In genomic region chr3:133591271-133591742, GRCh38 we compare ENCODE assay signal across 14 cellular contexts. TPM values are rescaled to one million over a fixed set of nuclear protein-coding genes. Genes with fewer than 3 reads are reported as not detected.
A peak's percentile ranks its signal among the peaks of the same experiment; 100 is the strongest.
DNase-seq lines count a peak whose midpoint lies in the region; ATAC-seq and TF ChIP-seq lines count a peak whose summit lies in the region.
"Had no signal": no experiment of that assay in that cellular context is flagged by ENCODE, and none has a peak within 500 bp of the region (broad histone marks: within the 10 kb centered on the region; RNA-seq: fewer than 3 reads in every experiment).

No MANE protein-coding gene starts in this region.

- no peak overlapping the region for H3K4me3 Mint-ChIP-seq in activated naive CD8-positive, alpha-beta T cell
- no peak overlapping the region for H3K4me3 Mint-ChIP-seq in activated naive CD8-positive, alpha-beta T cell treated with anti-CD3 and anti-CD28 coated beads, Interleukin-2, amount 50 U/mL, for 24 hours
- H3K4me3 Mint-ChIP-seq: activated naive CD8-positive, alpha-beta T cell treated with anti-CD3 and anti-CD28 coated beads, Interleukin-2, amount 10 ng/mL, durations not matched to agents 7 days and 5 days; endodermal cell; neural progenitor cell; stimulated activated naive B cell treated with anti-CD40 and anti-IgM and Interleukin-4, amounts not matched to agents 10 μg/mL and 1 μg/mL and 100 μg/mL, for 72 hours had no signal

- peak overlapping the region; percentile 34 for H3K27ac Mint-ChIP-seq in activated naive CD8-positive, alpha-beta T cell
- no peak overlapping the region for H3K27ac Mint-ChIP-seq in activated naive CD8-positive, alpha-beta T cell treated with anti-CD3 and anti-CD28 coated beads, Interleukin-2, amount 50 U/mL, for 24 hours
- H3K27ac Mint-ChIP-seq: activated naive CD8-positive, alpha-beta T cell treated with anti-CD3 and anti-CD28 coated beads, Interleukin-2, amount 10 ng/mL, durations not matched to agents 7 days and 5 days; endodermal cell; neural progenitor cell; stimulated activated naive B cell treated with anti-CD40 and anti-IgM and Interleukin-4, amounts not matched to agents 10 μg/mL and 1 μg/mL and 100 μg/mL, for 72 hours had no signal

- H3K27me3 Mint-ChIP-seq in activated naive CD8-positive, alpha-beta T cell, result no peaks in the 10 kb centered on the region
- H3K27me3 Mint-ChIP-seq in activated naive CD8-positive, alpha-beta T cell treated with anti-CD3 and anti-CD28 coated beads, Interleukin-2, amount 50 U/mL, for 24 hours, result no peaks in the 10 kb centered on the region
- H3K27me3 Mint-ChIP-seq: activated naive CD8-positive, alpha-beta T cell treated with anti-CD3 and anti-CD28 coated beads, Interleukin-2, amount 10 ng/mL, durations not matched to agents 7 days and 5 days; stimulated activated naive B cell treated with anti-CD40 and anti-IgM and Interleukin-4, amounts not matched to agents 10 μg/mL and 1 μg/mL and 100 μg/mL, for 72 hours had no signal

- H3K4me3 ChIP-seq in RWPE2 (ENCODE audit: severe bottlenecking) (no peak overlapping the region), subcutaneous abdominal adipose tissue (ENCODE audit: low read depth in 1 of 5, low read length in 5 of 5) (no peak overlapping the region)
- H3K4me3 ChIP-seq: neural progenitor cell had no signal

- H3K27ac ChIP-seq in RWPE2 (ENCODE audit: poor library complexity, severe bottlenecking), result peak overlapping the region; percentile 70
- H3K27ac ChIP-seq in subcutaneous abdominal adipose tissue (ENCODE audit: low read depth, low read length), result peak overlapping the region; percentile 69
- H3K27ac ChIP-seq: neural progenitor cell had no signal

- peaks cover 51% of the 10 kb centered on the region for H3K4me1 Mint-ChIP-seq in activated naive CD8-positive, alpha-beta T cell (ENCODE audit: low read depth)
- peaks cover 59% of the 10 kb centered on the region for H3K4me1 Mint-ChIP-seq in activated naive CD8-positive, alpha-beta T cell treated with anti-CD3 and anti-CD28 coated beads, Interleukin-2, amount 50 U/mL, for 24 hours
- H3K4me1 Mint-ChIP-seq: endodermal cell, neural progenitor cell had no signal

- no peak for DNase-seq in activated naive CD8-positive, alpha-beta T cell treated with anti-CD3 and anti-CD28 coated beads, Interleukin-2, amount 50 U/mL, for 24 hours
- DNase-seq in RWPE2 (ENCODE audit: low spot score), result no peak
- DNase-seq in fibroblast of peridontal ligament (ENCODE audit: extremely low read depth), result peak; percentile 67
- no peak for DNase-seq in occipital lobe (lab: John Stamatoyannopoulos, UW)
- no peak for DNase-seq in stimulated activated CD4-positive, alpha-beta T cell treated with anti-CD3 and anti-CD28 coated beads, Interleukin-12 subunit alpha, Interleukin-12 subunit beta, amount 100 ng/mL, for 4 hours
- DNase-seq: activated CD4-positive, alpha-beta T cell treated with anti-CD3 and anti-CD28 coated beads, Interleukin-2, amount 50 U/mL, for 48 hours; activated naive CD8-positive, alpha-beta T cell treated with anti-CD3 and anti-CD28 coated beads, Interleukin-2, amount 10 ng/mL, durations not matched to agents 7 days and 5 days; endodermal cell; NCI-H510A treated with DMSO at 0.1 percent for 48 hours; stimulated activated naive B cell treated with anti-CD40 and anti-IgM and Interleukin-4, amounts not matched to agents 10 μg/mL and 1 μg/mL and 100 μg/mL, for 72 hours had no signal

- no peaks in the 10 kb centered on the region for H3K27me3 ChIP-seq in RWPE2 (ENCODE audit: insufficient read depth, poor library complexity, severe bottlenecking)
- H3K27me3 ChIP-seq in subcutaneous abdominal adipose tissue (ENCODE audit: control insufficient read depth in 5 of 5, insufficient read depth in 4 of 5, low read length in 5 of 5), result no peaks in the 10 kb centered on the region
- H3K27me3 ChIP-seq: neural progenitor cell had no signal

- H3K9me3 Mint-ChIP-seq in activated naive CD8-positive, alpha-beta T cell (ENCODE audit: low read depth), result no peaks in the 10 kb centered on the region
- no peaks in the 10 kb centered on the region for H3K9me3 Mint-ChIP-seq in activated naive CD8-positive, alpha-beta T cell treated with anti-CD3 and anti-CD28 coated beads, Interleukin-2, amount 50 U/mL, for 24 hours
- H3K9me3 Mint-ChIP-seq: activated naive CD8-positive, alpha-beta T cell treated with anti-CD3 and anti-CD28 coated beads, Interleukin-2, amount 10 ng/mL, durations not matched to agents 7 days and 5 days; endodermal cell; neural progenitor cell; stimulated activated naive B cell treated with anti-CD40 and anti-IgM and Interleukin-4, amounts not matched to agents 10 μg/mL and 1 μg/mL and 100 μg/mL, for 72 hours had no signal

- peak overlapping the region in 1 of 5 donors; percentile 35 for H3K9ac ChIP-seq in subcutaneous abdominal adipose tissue (ENCODE audit: low read length in 5 of 5)
- H3K9ac ChIP-seq: neural progenitor cell had no signal

- H3K36me3 ChIP-seq in RWPE2 (ENCODE audit: low read depth), result peaks cover 40% of the 10 kb centered on the region
- H3K36me3 ChIP-seq in subcutaneous abdominal adipose tissue (ENCODE audit: control insufficient read depth in 5 of 5, insufficient read depth in 5 of 5, low read length in 5 of 5), result peaks cover 30 to 35% (median 30%) of the 10 kb centered on the region in 5 donors

- H3K9me3 ChIP-seq in RWPE2 (ENCODE audit: severe bottlenecking) (no peaks in the 10 kb centered on the region), subcutaneous abdominal adipose tissue (ENCODE audit: control insufficient read depth in 5 of 5, low read length in 5 of 5) (no peaks in the 10 kb centered on the region)

- ATAC-seq in activated naive CD8-positive, alpha-beta T cell treated with anti-CD3 and anti-CD28 coated beads, Interleukin-2, amount 50 U/mL, for 24 hours, result no peak
- ATAC-seq in RWPE2 (ENCODE audit: low read depth) (peak; percentile 42), GM21723 (IDR thresholded peaks at IDR 0.05; ENCODE audit: unreplicated experiment) (no peak)
- ATAC-seq: stimulated activated naive B cell treated with anti-CD40 and anti-IgM and Interleukin-4, amounts not matched to agents 10 μg/mL and 1 μg/mL and 100 μg/mL, for 72 hours had no signal

- TF ChIP-seq CTCF in RWPE2 (IDR thresholded peaks at IDR 0.05; ENCODE audit: poor library complexity, severe bottlenecking), result no peak

- H3K36me3 Mint-ChIP-seq in activated naive CD8-positive, alpha-beta T cell, result peaks cover 10% of the 10 kb centered on the region
- H3K36me3 Mint-ChIP-seq in activated naive CD8-positive, alpha-beta T cell treated with anti-CD3 and anti-CD28 coated beads, Interleukin-2, amount 50 U/mL, for 24 hours (ENCODE audit: low read depth), result peaks cover 38% of the 10 kb centered on the region

- H3K4me1 ChIP-seq in RWPE2 (ENCODE audit: insufficient read depth, poor library complexity, severe bottlenecking) (peaks cover 12% of the 10 kb centered on the region), subcutaneous abdominal adipose tissue (ENCODE audit: control insufficient read depth in 5 of 5, insufficient read depth in 5 of 5, low read length in 5 of 5) (peaks cover 0 to 6% (median 0%) of the 10 kb centered on the region in 5 donors)
- H3K4me1 ChIP-seq: neural progenitor cell had no signal

RNA-seq across cellular contexts. Expression of gene CDV3, which starts 17.8 kb away (rescaled TPM):
- total RNA-seq in occipital lobe, result 117 TPM
